In genomic region chr2:176652300-176653182, GRCh38 we compare ENCODE assay signal across 8 cellular contexts.
DNase-seq lines count a peak whose midpoint lies in the region; ATAC-seq, FAIRE-seq and TF ChIP-seq lines count a peak whose summit lies in the region.

No MANE protein-coding gene starts in this region.

- no peaks in the 10 kb centered on the region for H3K36me3 Mint-ChIP-seq in activated T-cell treated with anti-CD3 and anti-CD28 coated beads, Interleukin-2, amount 50 U/mL, for 72 hours (ENCODE audit: insufficient read depth in 2 of 2)

- no peak overlapping the region for H3K4me3 ChIP-seq in H7 (ENCODE audit: insufficient read depth, low read depth, low read length)

- no peaks in the 10 kb centered on the region for H3K9me3 Mint-ChIP-seq in activated T-cell treated with anti-CD3 and anti-CD28 coated beads, Interleukin-2, amount 50 U/mL, for 72 hours

- H3K27me3 ChIP-seq in foreskin keratinocyte, result peaks cover 6% of the 10 kb centered on the region
- no peaks in the 10 kb centered on the region for H3K27me3 ChIP-seq in H7 (ENCODE audit: control insufficient read depth, insufficient read depth, low read length)

- no peak overlapping the region for H3K4me3 Mint-ChIP-seq in activated T-cell treated with anti-CD3 and anti-CD28 coated beads, Interleukin-2, amount 50 U/mL, for 72 hours

- peak; percentile 84 for TF ChIP-seq CTCF in foreskin keratinocyte (conservative IDR thresholded peaks at IDR 0.05)

- peaks cover 20% of the 10 kb centered on the region for H3K4me1 Mint-ChIP-seq in activated T-cell treated with anti-CD3 and anti-CD28 coated beads, Interleukin-2, amount 50 U/mL, for 72 hours (ENCODE audit: low read depth)

- ATAC-seq in activated T-cell treated with anti-CD3 and anti-CD28 coated beads, Interleukin-2, amount 50 U/mL, for 72 hours (replicated peaks in 1 of 2), result peak; percentile 86 to 91
- ATAC-seq in HG02642 (IDR thresholded peaks at IDR 0.05; ENCODE audit: poor library complexity, unreplicated experiment), result peak; percentile 64
- ATAC-seq in foreskin keratinocyte, result peak; percentile 48
- peak; percentile 64 for ATAC-seq in sciatic nerve

- peaks cover 4% of the 10 kb centered on the region for H3K4me1 ChIP-seq in foreskin keratinocyte

- peak; percentile 77 for FAIRE-seq in TTC549 (lab: Jason Lieb, UNC)

- intact Hi-C loops in sciatic nerve (cut with DNase I), result no loop called here

- DNase-seq in activated T-cell treated with anti-CD3 and anti-CD28 coated beads, Interleukin-2, amount 50 U/mL, for 72 hours, result peak; percentile 31 to 39
- DNase-seq in activated T-cell treated with anti-CD3 and anti-CD28 coated beads for 4 hours (no peak), NCI-H2081 (lab: John Stamatoyannopoulos, UW) (peak; percentile 71 to 82), foreskin keratinocyte (peak; percentile 21 to 50), sciatic nerve (ENCODE audit: low spot score) (no peak), H7 (no peak)

- no peak overlapping the region for H3K27ac ChIP-seq in foreskin keratinocyte

- peaks cover 43% of the 10 kb centered on the region for H3K27me3 Mint-ChIP-seq in activated T-cell treated with anti-CD3 and anti-CD28 coated beads, Interleukin-2, amount 50 U/mL, for 72 hours (ENCODE audit: low read depth)

- no peak overlapping the region for H3K27ac Mint-ChIP-seq in activated T-cell treated with anti-CD3 and anti-CD28 coated beads, Interleukin-2, amount 50 U/mL, for 72 hours

- H3K36me3 ChIP-seq in H7 (replicated peaks; ENCODE audit: control insufficient read depth, insufficient read depth, low read length), result no peaks in the 10 kb centered on the region

Comparison
In these comparisons a context has a peak if more than half of its experiments do, and no peak if none do; other contexts are left out.
1. DNase-seq: peak in activated T-cell treated with anti-CD3 and anti-CD28 coated beads, Interleukin-2, amount 50 U/mL, for 72 hours (2 of 2), NCI-H2081 (2 of 2) and foreskin keratinocyte (2 of 2); none in activated T-cell treated with anti-CD3 and anti-CD28 coated beads for 4 hours (single experiment), sciatic nerve (single experiment) and H7 (single experiment).
2. Peak in every context shown above with its lines, with median percentiles within 50 percentile points of each other: ATAC-seq.